20 cellular contexts compared by ENCODE assay signal in genomic region chr11:75324189-75324588, GRCh38. TPM values are rescaled to one million over a fixed set of nuclear protein-coding genes. Genes with fewer than 3 reads are reported as not detected.
A peak's percentile ranks its signal among the peaks of the same experiment; 100 is the strongest.
DNase-seq lines count a peak whose midpoint lies in the region; TF ChIP-seq lines count a peak whose summit lies in the region.
"Had no signal": no experiment of that assay in that cellular context is flagged by ENCODE, and none has a peak within 500 bp of the region (broad histone marks: within the 10 kb centered on the region; RNA-seq: fewer than 3 reads in every experiment).

No MANE protein-coding gene starts in this region.

- H3K9me3 Mint-ChIP-seq in activated naive CD8-positive, alpha-beta T cell treated with anti-CD3 and anti-CD28 coated beads for 36 hours, result no peaks in the 10 kb centered on the region
- H3K9me3 Mint-ChIP-seq: activated CD4-positive, alpha-beta T cell treated with anti-CD3 and anti-CD28 coated beads, Interleukin-2, amount 10 ng/mL, durations not matched to agents 7 days and 5 days; CD14-positive monocyte; neural crest cell had no signal

- WGBS in hepatocyte (ENCODE audit: low lambda C conversion rate, missing lambda C conversion rate), result 87% methylated on average over 12 of the region's 12 CpGs

- H3K27ac Mint-ChIP-seq in activated naive CD8-positive, alpha-beta T cell treated with anti-CD3 and anti-CD28 coated beads for 36 hours, result peak overlapping the region; percentile 48

- peaks cover 3% of the 10 kb centered on the region for H3K36me3 ChIP-seq in left ventricle myocardium inferior
- H3K36me3 ChIP-seq in hepatocyte (replicated peaks; ENCODE audit: insufficient read depth, low read depth), result no peaks in the 10 kb centered on the region

- no peak overlapping the region for H2AFZ ChIP-seq in hepatocyte

- peaks cover 87% of the 10 kb centered on the region for H3K79me2 ChIP-seq in hepatocyte

- H3K4me3 Mint-ChIP-seq in activated naive CD8-positive, alpha-beta T cell treated with anti-CD3 and anti-CD28 coated beads for 36 hours, result no peak overlapping the region
- H3K4me3 Mint-ChIP-seq: CD14-positive monocyte, neural crest cell had no signal

- TF ChIP-seq CTCF in left ventricle myocardium inferior (IDR thresholded peaks at IDR 0.05; ENCODE audit: borderline replicate concordance), result no peak
- TF ChIP-seq CTCF in hepatocyte (IDR thresholded peaks at IDR 0.05; ENCODE audit: poor library complexity), result no peak

- intact Hi-C loops in left ventricle myocardium inferior (cut with micrococcal nuclease), result no loop called here
- intact Hi-C loops in cardiac septum (cut with DNase I), result no loop called here

- H3K4me2 ChIP-seq in hepatocyte, result peak overlapping the region; percentile 40
- H3K4me2 ChIP-seq: KMS-11 had no signal

- no peak for DNase-seq in left ventricle myocardium inferior
- no peak for DNase-seq in cardiac septum (ENCODE audit: low spot score)
- no peak for DNase-seq in activated naive CD8-positive, alpha-beta T cell treated with anti-CD3 and anti-CD28 coated beads for 36 hours
- DNase-seq in hepatocyte (ENCODE audit: low spot score), result no peak
- DNase-seq in substantia nigra (lab: John Stamatoyannopoulos, UW), result no peak
- DNase-seq in activated CD8-positive, alpha-beta memory T cell treated with anti-CD3 and anti-CD28 coated beads for 24 hours, result no peak
- no peak for DNase-seq in inferior parietal cortex (ENCODE audit: extremely low spot score)
- DNase-seq in stimulated activated CD4-positive, alpha-beta T cell treated with anti-CD3 and anti-CD28 coated beads, Interleukin-4, amount 100 ng/mL, for 24 hours, result no peak
- DNase-seq: ACHN; activated CD4-positive, alpha-beta T cell treated with anti-CD3 and anti-CD28 coated beads, Interleukin-2, amount 10 ng/mL, durations not matched to agents 7 days and 5 days; activated naive CD4-positive, alpha-beta T cell; DMS79; foreskin keratinocyte; kidney; mammary epithelial cell; NCI-H1048; NCI-H510A had no signal

- H3K4me1 Mint-ChIP-seq in activated naive CD8-positive, alpha-beta T cell treated with anti-CD3 and anti-CD28 coated beads for 36 hours, result peaks cover 52% of the 10 kb centered on the region

- no peaks in the 10 kb centered on the region for H3K9me3 ChIP-seq in left ventricle myocardium inferior (replicated peaks)
- H3K9me3 ChIP-seq in hepatocyte (ENCODE audit: low read depth), result no peaks in the 10 kb centered on the region

- H3K27me3 Mint-ChIP-seq in activated naive CD8-positive, alpha-beta T cell treated with anti-CD3 and anti-CD28 coated beads for 36 hours, result no peaks in the 10 kb centered on the region
- H3K27me3 Mint-ChIP-seq: activated CD4-positive, alpha-beta T cell treated with anti-CD3 and anti-CD28 coated beads, Interleukin-2, amount 10 ng/mL, durations not matched to agents 7 days and 5 days had no signal

- peak overlapping the region; percentile 73 for H3K27ac ChIP-seq in left ventricle myocardium inferior (replicated peaks)
- H3K27ac ChIP-seq in hepatocyte, result peak overlapping the region; percentile 80
- peak overlapping the region; percentile 86 for H3K27ac ChIP-seq in substantia nigra (ENCODE audit: low read depth, low read length, poor library complexity, severe bottlenecking)
- H3K27ac ChIP-seq: foreskin keratinocyte, KMS-11 had no signal

- H4K20me1 ChIP-seq in hepatocyte (ENCODE audit: insufficient read depth, poor library complexity, severe bottlenecking), result peaks cover 9% of the 10 kb centered on the region

- no peaks in the 10 kb centered on the region for H3K9me2 ChIP-seq in hepatocyte (replicated peaks; ENCODE audit: insufficient read depth)

- H3K4me3 ChIP-seq in left ventricle myocardium inferior (no peak overlapping the region), hepatocyte (no peak overlapping the region)

- peaks cover 66% of the 10 kb centered on the region for H3K4me1 ChIP-seq in left ventricle myocardium inferior
- peaks cover 50% of the 10 kb centered on the region for H3K4me1 ChIP-seq in hepatocyte (ENCODE audit: insufficient read depth)
- H3K4me1 ChIP-seq: foreskin keratinocyte had no signal

- peaks cover 10% of the 10 kb centered on the region for H3K36me3 Mint-ChIP-seq in activated naive CD8-positive, alpha-beta T cell treated with anti-CD3 and anti-CD28 coated beads for 36 hours

- no peaks in the 10 kb centered on the region for H3K27me3 ChIP-seq in left ventricle myocardium inferior (ENCODE audit: low read depth)
- no peaks in the 10 kb centered on the region for H3K27me3 ChIP-seq in hepatocyte
- H3K27me3 ChIP-seq: foreskin keratinocyte had no signal

RNA-seq across cellular contexts. Expression of gene ARRB1, which starts 27.3 kb away (rescaled TPM):
- total RNA-seq in left ventricle myocardium inferior (25.9 TPM), cardiac septum (21.4 TPM), hepatocyte (83.2 and 91.3 TPM in 2 replicates)
- total RNA-seq in activated naive CD8-positive, alpha-beta T cell treated with anti-CD3 and anti-CD28 coated beads for 36 hours, result 10 to 100 TPM; 25.6 to 26.3 TPM
- polyA plus RNA-seq in hepatocyte, result 15.2 and 16.2 TPM in 2 replicates
